In the genomic region with DNA sequence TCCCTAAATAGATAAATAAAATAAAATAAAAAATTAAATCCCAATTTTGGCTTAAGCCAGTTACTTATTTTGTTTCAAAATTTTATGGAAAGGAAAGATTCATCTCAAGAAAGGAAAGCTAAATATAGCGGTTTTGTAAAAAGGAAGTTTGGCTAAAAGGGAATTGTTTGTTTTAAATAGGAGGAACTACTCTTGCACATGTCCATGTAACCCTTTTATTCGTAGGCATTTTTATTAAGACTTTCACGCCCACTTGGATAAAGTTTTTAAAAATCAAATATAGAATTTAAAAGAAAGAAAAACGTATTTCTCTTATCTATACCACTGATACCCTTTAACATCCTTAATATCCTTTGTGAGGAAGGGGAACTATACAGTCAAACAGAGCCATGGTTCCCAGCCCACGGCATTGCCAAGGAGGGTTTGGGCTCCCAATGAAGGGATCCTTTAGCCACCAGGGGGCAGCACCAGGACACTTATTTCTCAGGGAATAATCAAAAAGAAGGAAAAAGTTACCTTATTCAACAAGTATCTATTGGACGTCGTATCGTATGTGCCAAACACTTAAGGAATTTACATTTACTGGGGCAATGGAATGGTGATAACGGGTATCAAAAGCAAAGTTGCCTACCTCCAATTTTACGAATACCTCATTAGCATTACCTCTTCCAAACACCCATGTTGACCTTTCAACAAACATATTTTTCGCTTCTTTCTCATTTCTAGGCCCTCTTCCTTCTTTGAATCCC, we compare ENCODE assay signal across 8 cellular contexts. TPM values are rescaled to one million over a fixed set of nuclear protein-coding genes. Genes with fewer than 3 reads are reported as not detected.
DNase-seq lines count a peak whose midpoint lies in the region; ATAC-seq and TF ChIP-seq lines count a peak whose summit lies in the region.

No MANE protein-coding gene starts in this region.

- H3K4me2 ChIP-seq in OCI-LY7 (ENCODE audit: low read length) = no peak overlapping the region; the same call in 1 of the 2 replicates

- H3K4me3 Mint-ChIP-seq in natural killer cell = no peak overlapping the region
- no peak overlapping the region for H3K4me3 Mint-ChIP-seq in stimulated activated effector memory CD8-positive, alpha-beta T cell treated with anti-CD3 and anti-CD28 coated beads, Interleukin-12 subunit alpha, Interleukin-12 subunit beta, amount 100 ng/mL, for 72 hours

- TF ChIP-seq CTCF in OCI-LY7 (conservative IDR thresholded peaks at IDR 0.05; ENCODE audit: low read length) (peak; percentile 97), natural killer cell (IDR thresholded peaks at IDR 0.05) (peak; percentile 92)

- no peaks in the 10 kb centered on the region for H3K9me2 ChIP-seq in OCI-LY7 (ENCODE audit: insufficient read depth, low read length)

- H2AFZ ChIP-seq in OCI-LY7 (ENCODE audit: low read length) = no peak overlapping the region; the same call in 1 of the 2 replicates

- H3K27ac ChIP-seq in OCI-LY7 (ENCODE audit: low read depth, low read length, poor library complexity, severe bottlenecking) = no peak overlapping the region

- peak; percentile 81 for DNase-seq in Ammon's horn (ENCODE audit: low spot score)
- DNase-seq in OCI-LY7 (ENCODE audit: low spot score) = peak; percentile 78
- peak; percentile 82 for DNase-seq in activated T-cell treated with anti-CD3 and anti-CD28 coated beads, Interleukin-2, amount 50 U/mL, for 1 hour
- DNase-seq in fibroblast of gingiva (ENCODE audit: low read depth) = peak; percentile 46
- peak; percentile 67 for DNase-seq in natural killer cell
- DNase-seq in stimulated activated effector memory CD8-positive, alpha-beta T cell treated with anti-CD3 and anti-CD28 coated beads, Interleukin-12 subunit alpha, Interleukin-12 subunit beta, amount 100 ng/mL, for 72 hours (ENCODE audit: low spot score in 2 of 2) = peak; percentile 68 to 85

- H3K4me1 ChIP-seq in OCI-LY7 (ENCODE audit: insufficient read depth, low read length, poor library complexity, severe bottlenecking) = no peaks in the 10 kb centered on the region

- no peak overlapping the region for H3K27ac Mint-ChIP-seq in natural killer cell
- no peak overlapping the region for H3K27ac Mint-ChIP-seq in stimulated activated effector memory CD8-positive, alpha-beta T cell treated with anti-CD3 and anti-CD28 coated beads, Interleukin-12 subunit alpha, Interleukin-12 subunit beta, amount 100 ng/mL, for 72 hours

- ATAC-seq in GM19043 (IDR thresholded peaks at IDR 0.05; ENCODE audit: low read depth, unreplicated experiment) (peak; percentile 71), HG03565 (IDR thresholded peaks at IDR 0.05; ENCODE audit: unreplicated experiment) (peak; percentile 59), natural killer cell (peak; percentile 69 to 85 (median 73))
- ATAC-seq in stimulated activated effector memory CD8-positive, alpha-beta T cell treated with anti-CD3 and anti-CD28 coated beads, Interleukin-12 subunit alpha, Interleukin-12 subunit beta, amount 100 ng/mL, for 72 hours = peak; percentile 75

- H3K9me3 Mint-ChIP-seq in natural killer cell = no peaks in the 10 kb centered on the region
- H3K9me3 Mint-ChIP-seq in stimulated activated effector memory CD8-positive, alpha-beta T cell treated with anti-CD3 and anti-CD28 coated beads, Interleukin-12 subunit alpha, Interleukin-12 subunit beta, amount 100 ng/mL, for 72 hours = no peaks in the 10 kb centered on the region

- no peaks in the 10 kb centered on the region for H4K20me1 ChIP-seq in OCI-LY7 (ENCODE audit: insufficient read depth, low read length)

- intact Hi-C loops in OCI-LY7 (cut with micrococcal nuclease; ENCODE audit: unreplicated experiment) = loop anchor here (1.0 to 10.0 kb wide), 3 partner anchors 128 to 693 kb away; no protein-coding TSS in a partner anchor
- intact Hi-C loops in natural killer cell (cut with micrococcal nuclease) = loop anchor here (1.0 kb wide), 3 partner anchors 130 to 696 kb away; no protein-coding TSS in a partner anchor

- no peaks in the 10 kb centered on the region for H3K27me3 Mint-ChIP-seq in natural killer cell (ENCODE audit: low read depth in 2 of 2)

- H3K79me2 ChIP-seq in OCI-LY7 (ENCODE audit: insufficient read depth, low read depth, low read length) = no peaks in the 10 kb centered on the region

- CTCF ChIA-PET in OCI-LY7 (lab: Charles Lee; ENCODE audit: unreplicated experiment) = no interaction called here

- H3K36me3 Mint-ChIP-seq in natural killer cell = no peaks in the 10 kb centered on the region
- H3K36me3 Mint-ChIP-seq in stimulated activated effector memory CD8-positive, alpha-beta T cell treated with anti-CD3 and anti-CD28 coated beads, Interleukin-12 subunit alpha, Interleukin-12 subunit beta, amount 100 ng/mL, for 72 hours = no peaks in the 10 kb centered on the region

- H3K4me1 Mint-ChIP-seq in natural killer cell = peaks cover 0 to 7% of the 10 kb centered on the region in 2 donors
- no peaks in the 10 kb centered on the region for H3K4me1 Mint-ChIP-seq in stimulated activated effector memory CD8-positive, alpha-beta T cell treated with anti-CD3 and anti-CD28 coated beads, Interleukin-12 subunit alpha, Interleukin-12 subunit beta, amount 100 ng/mL, for 72 hours

- H3K36me3 ChIP-seq in OCI-LY7 (ENCODE audit: insufficient read depth, low read length) = no peaks in the 10 kb centered on the region

- no peak overlapping the region for H3K4me3 ChIP-seq in OCI-LY7 (ENCODE audit: low read depth, low read length, poor library complexity, severe bottlenecking)

- POLR2A ChIA-PET in OCI-LY7 (lab: Charles Lee) = interaction anchor here (1.0 kb wide), 1 partner anchor 10 kb away, joined by 3 read pairs; no protein-coding TSS in a partner anchor

- BruUV-seq in OCI-LY7 (replicated peaks; lab: Mats Ljungman, UMichigan) = no TSS peak

- 0 out of 2 replicates have a peak, but pooled peaks cover 11% of the 10 kb centered on the region for H3K9me3 ChIP-seq in OCI-LY7 (ENCODE audit: low read length)

RNA-seq across cellular contexts. Expression of gene CDKN2AIP, which starts 27.7 kb away (rescaled TPM):
- 32.3 and 36.3 TPM in 2 replicates for total RNA-seq in OCI-LY7 (2014; rRNA removed; shearing (Covaris generic))
- total RNA-seq in OCI-LY7 (2022) (31.2 and 33.9 TPM in 2 replicates), natural killer cell (10 to 100 TPM; 24.2 to 27.3 (median 25.7) TPM)

RNA-seq across cellular contexts. Expression of gene ING2, which starts 32.7 kb away (rescaled TPM):
- 23.3 and 27.0 TPM in 2 replicates for total RNA-seq in OCI-LY7 (2014; rRNA removed; shearing (Covaris generic))
- 25.9 and 26.0 TPM in 2 replicates for total RNA-seq in OCI-LY7 (2022)
- total RNA-seq in natural killer cell = 10 to 100 TPM in 2 of 3 donors, 1 to 10 TPM in 1; 7.2 to 17.1 (median 10.9) TPM
